ENCODE assay signal across 28 cellular contexts in genomic region chr7:49089717-49090116, GRCh38.
A peak's percentile ranks its signal among the peaks of the same experiment; 100 is the strongest.
DNase-seq lines count a peak whose midpoint lies in the region; ATAC-seq, FAIRE-seq and TF ChIP-seq lines count a peak whose summit lies in the region.
"Had no signal": no experiment of that assay in that cellular context is flagged by ENCODE, and none has a peak within 500 bp of the region (broad histone marks: within the 10 kb centered on the region; RNA-seq: fewer than 3 reads in every experiment).

No MANE protein-coding gene starts in this region.

- no peaks in the 10 kb centered on the region for H3K79me1 ChIP-seq in H9 (ENCODE audit: insufficient read depth, low read depth, low read length, poor library complexity, severe bottlenecking)

- no peak overlapping the region for H2BK120ac ChIP-seq in H9 (ENCODE audit: low read depth, low read length, poor library complexity, severe bottlenecking)

- H3K9ac ChIP-seq in H9 (ENCODE audit: extremely low read depth, insufficient read length, low read length) (no peak overlapping the region), keratinocyte (ENCODE audit: control insufficient read depth, extremely low read depth, insufficient read depth, low read length) (no peak overlapping the region)

- H3K4me3 ChIP-seq in keratinocyte (ENCODE audit: control insufficient read depth in 2 of 3, extremely low read depth in 1 of 3, insufficient read depth in 2 of 3, low read depth in 1 of 3, low read length in 3 of 3) (no peak overlapping the region), body of pancreas (no peak overlapping the region)
- H3K4me3 ChIP-seq: A549, K562, PC-9, SJCRH30 had no signal

- H3K4ac ChIP-seq in H9 (ENCODE audit: low read depth, low read length): no peak overlapping the region

- H3K9me3 ChIP-seq in H9 (ENCODE audit: control insufficient read depth, low read depth, low read length) (no peaks in the 10 kb centered on the region), keratinocyte (ENCODE audit: control insufficient read depth, low read depth, low read length) (no peaks in the 10 kb centered on the region), body of pancreas (no peaks in the 10 kb centered on the region)
- H3K9me3 ChIP-seq: A549, SJCRH30 had no signal

- no peak for FAIRE-seq in keratinocyte (lab: Jason Lieb, UNC)
- FAIRE-seq: A549, GM19239, K562 had no signal

- no peak overlapping the region for H3K14ac ChIP-seq in H9 (ENCODE audit: insufficient read depth, low read length)

- H4K91ac ChIP-seq in H9 (ENCODE audit: insufficient read length, low read depth, low read length): no peak overlapping the region

- CTCF ChIA-PET in WTC11 (lab: Charles Lee): interaction anchor here (0.7 kb wide), 1 partner anchor 10 kb away, joined by 5 read pairs; no protein-coding TSS in a partner anchor

- peak; percentile 96 for ATAC-seq in WTC11
- ATAC-seq in body of pancreas: no peak
- ATAC-seq: A549, K562, Right ventricle myocardium inferior, SK-N-SH treated with all-trans-retinoic acid at 6 μM for 48 hours had no signal

- H3T11ph ChIP-seq in H9 (ENCODE audit: low read length): no peak overlapping the region

- H2AFZ ChIP-seq in H9 (ENCODE audit: low read length) (no peak overlapping the region), keratinocyte (ENCODE audit: control insufficient read depth, low read length) (peak overlapping the region; percentile 37)
- H2AFZ ChIP-seq: PC-9 had no signal

- dilution Hi-C loops in keratinocyte (cut with MboI; ENCODE audit: extremely low pct_ligation_motif_present, low sequenced_read_pairs): no loop called here

- in situ Hi-C loops in G401 (cut with HindIII; ENCODE audit: low sequenced_read_pairs): no loop called here

- no peaks in the 10 kb centered on the region for H3K9me3 Mint-ChIP-seq in H9
- no peaks in the 10 kb centered on the region for H3K9me3 Mint-ChIP-seq in WTC11

- H3K4me2 ChIP-seq in H9 (ENCODE audit: insufficient read depth, insufficient read length, low read length): peak overlapping the region; percentile 43
- H3K4me2 ChIP-seq in keratinocyte (ENCODE audit: control insufficient read depth, extremely low read depth, insufficient read depth, low read depth, low read length): no peak overlapping the region
- H3K4me2 ChIP-seq: A549, PC-9 had no signal

- TF ChIP-seq POLR2A in body of pancreas (IDR thresholded peaks at IDR 0.05): no peak

- no peak overlapping the region for H3K56ac ChIP-seq in H9 (ENCODE audit: insufficient read length, low read depth, low read length)

- H2BK15ac ChIP-seq in H9 (ENCODE audit: low read depth, low read length): no peak overlapping the region

- no peak overlapping the region for H2BK5ac ChIP-seq in H9 (ENCODE audit: insufficient read length, low read length)

- intact Hi-C loops in body of pancreas (cut with DNase I): no loop called here

- H3K9me1 ChIP-seq in keratinocyte (ENCODE audit: control insufficient read depth, extremely low read depth, insufficient read depth, low read length): no peaks in the 10 kb centered on the region

- no peak overlapping the region; a peak in 1 of 5 replicates for H3K4me3 Mint-ChIP-seq in H9
- peak overlapping the region; percentile 21; the same call in 1 of the 2 replicates for H3K4me3 Mint-ChIP-seq in WTC11
- H3K4me3 Mint-ChIP-seq: CD4-positive, alpha-beta memory T cell had no signal

- H3K27ac ChIP-seq in H9 (ENCODE audit: insufficient read length, low read depth, low read length) (peak overlapping the region; percentile 85), keratinocyte (ENCODE audit: control insufficient read depth, insufficient read depth, low read length) (no peak overlapping the region), body of pancreas (no peak overlapping the region)
- H3K27ac ChIP-seq: A549, PC-9, SJCRH30 had no signal

- H3K18ac ChIP-seq in H9 (ENCODE audit: insufficient read length, low read depth, low read length): no peak overlapping the region

- H3K27me3 ChIP-seq in H9 (ENCODE audit: insufficient read depth, low read length): no peaks in the 10 kb centered on the region
- no peaks in the 10 kb centered on the region for H3K27me3 ChIP-seq in keratinocyte (ENCODE audit: control insufficient read depth, extremely low read depth, insufficient read depth, low read length)
- H3K27me3 ChIP-seq in body of pancreas: no peaks in the 10 kb centered on the region

- H2BK20ac ChIP-seq in H9 (ENCODE audit: low read depth, low read length, poor library complexity, severe bottlenecking): no peak overlapping the region

- no peak overlapping the region for H2AK5ac ChIP-seq in H9 (ENCODE audit: insufficient read length, low read length)

- H3K36me3 ChIP-seq in keratinocyte (ENCODE audit: control insufficient read depth in 2 of 2, extremely low read depth in 1 of 2, insufficient read depth in 2 of 2, low read length in 2 of 2) (no peaks in the 10 kb centered on the region), body of pancreas (replicated peaks in 1 of 2; ENCODE audit: insufficient read depth in 1 of 2, low read depth in 2 of 2) (no peaks in the 10 kb centered on the region)
- H3K36me3 ChIP-seq: SJCRH30 had no signal

- H3K23ac ChIP-seq in H9 (ENCODE audit: insufficient read length, low read depth, low read length): no peak overlapping the region

- POLR2A ChIA-PET in WTC11 (lab: Charles Lee): no interaction called here

- DNase-seq in H9: no peak
- DNase-seq in WTC11 (ENCODE audit: low spot score): no peak
- DNase-seq in keratinocyte (ENCODE audit: low read depth, low spot score): no peak
- no peak for DNase-seq in NCI-H2196 treated with DMSO at 0.1 percent for 48 hours (lab: John Stamatoyannopoulos, UW; ENCODE audit: unreplicated experiment)
- DNase-seq in body of pancreas: no peak
- DNase-seq in G401 (ENCODE audit: low spot score): no peak
- DNase-seq in NCI-H1048 (lab: John Stamatoyannopoulos, UW): no peak
- DNase-seq: C1 segment of cervical spinal cord; CD4-positive, alpha-beta memory T cell; COR-L47; DMS79; EL; HCEC 1CT; MV-4-11; NCI-H1105 treated with DMSO at 0.1 percent for 48 hours; NCI-H146; NCI-H1930; NCI-H2107; NCI-H446; NCI-H524 treated with DMSO at 0.1 percent for 48 hours; NCI-H774; PC-9; SJCRH30 had no signal

- no peak overlapping the region for H4K5ac ChIP-seq in H9 (ENCODE audit: insufficient read length, low read depth, low read length)

- H3K36me3 Mint-ChIP-seq in H9 (ENCODE audit: insufficient read depth in 1 of 3, low read depth in 3 of 3) (no peaks in the 10 kb centered on the region), WTC11 (no peaks in the 10 kb centered on the region)
- H3K36me3 Mint-ChIP-seq: CD4-positive, alpha-beta memory T cell had no signal

- H4K20me1 ChIP-seq in H9 (ENCODE audit: control insufficient read depth, insufficient read depth, insufficient read length) (no peaks in the 10 kb centered on the region), keratinocyte (ENCODE audit: control insufficient read depth, extremely low read depth, insufficient read depth, low read length) (no peaks in the 10 kb centered on the region)

- H3K27ac Mint-ChIP-seq in H9 (peak overlapping the region; percentile 92 to 96 (median 96)), WTC11 (peak overlapping the region; percentile 97)
- H3K27ac Mint-ChIP-seq: CD4-positive, alpha-beta memory T cell had no signal

- H3K23me2 ChIP-seq in H9 (ENCODE audit: insufficient read length, low read depth, low read length, poor library complexity, severe bottlenecking): no peaks in the 10 kb centered on the region

- H3K4me1 Mint-ChIP-seq in H9: peaks cover 23 to 34% of the 10 kb centered on the region in 2 experiments
- peaks cover 46% of the 10 kb centered on the region for H3K4me1 Mint-ChIP-seq in WTC11
- H3K4me1 Mint-ChIP-seq: CD4-positive, alpha-beta memory T cell had no signal

- no CpG with 5 or more reads among the region's 2 CpGs for WGBS in H9 (ENCODE audit: extremely low coverage, insufficient read length, low lambda C conversion rate)
- 48 to 53% methylated on average over 2 of the region's 2 CpGs for WGBS in body of pancreas, 2 donors

- H3K79me2 ChIP-seq in H9 (ENCODE audit: insufficient read depth, low read length) (no peaks in the 10 kb centered on the region), keratinocyte (ENCODE audit: control insufficient read depth, insufficient read depth, low read length) (no peaks in the 10 kb centered on the region)

- H3K4me1 ChIP-seq in H9 (ENCODE audit: insufficient read depth, low read length) (no peaks in the 10 kb centered on the region; the same call in 1 of the 2 replicates), keratinocyte (ENCODE audit: control insufficient read depth, extremely low read depth, insufficient read depth, low read length) (no peaks in the 10 kb centered on the region), body of pancreas (no peaks in the 10 kb centered on the region)
- H3K4me1 ChIP-seq: A549, SJCRH30 had no signal

- H3K27me3 Mint-ChIP-seq in H9 (ENCODE audit: low read depth) (no peaks in the 10 kb centered on the region), WTC11 (ENCODE audit: low read depth) (no peaks in the 10 kb centered on the region)
- H3K27me3 Mint-ChIP-seq: CD4-positive, alpha-beta memory T cell had no signal

- H4K8ac ChIP-seq in H9 (replicated peaks; ENCODE audit: insufficient read length, low read depth, low read length): no peak overlapping the region

- no peak overlapping the region for H2BK12ac ChIP-seq in H9 (ENCODE audit: insufficient read length, low read depth, low read length)

- TF ChIP-seq CTCF in H9 (conservative IDR thresholded peaks at IDR 0.05): no peak
- no peak for TF ChIP-seq CTCF in WTC11 (IDR thresholded peaks at IDR 0.05)
- no peak for TF ChIP-seq CTCF in keratinocyte (optimal IDR thresholded peaks at IDR 0.05 in 1 of 3, IDR thresholded peaks at IDR 0.05 in 1 of 3, conservative IDR thresholded peaks at IDR 0.05 in 1 of 3; ENCODE audit: extremely low read depth in 1 of 3, insufficient read depth in 2 of 3, low read length in 3 of 3)
- no peak for TF ChIP-seq CTCF in body of pancreas (IDR thresholded peaks at IDR 0.05)

TF ChIP-seq in WTC11, 78 proteins besides CTCF, POLR2A, EP300 and RAD21 (continues in another document):
- TF ChIP-seq SP1 (CRISPR knock-in tag; conservative IDR thresholded peaks at IDR 0.05) (no peak), JUN (CRISPR knock-in tag; IDR thresholded peaks at IDR 0.05) (no peak), PRRX2 (CRISPR knock-in tag; IDR thresholded peaks at IDR 0.05) (no peak), ZNF232 (CRISPR knock-in tag; IDR thresholded peaks at IDR 0.05) (no peak), TEAD1 (CRISPR knock-in tag; IDR thresholded peaks at IDR 0.05) (peak; percentile 37; the same call in 1 of the 2 replicates), ZNF138 (CRISPR knock-in tag; conservative IDR thresholded peaks at IDR 0.05) (no peak), SMAD4 (CRISPR knock-in tag; IDR thresholded peaks at IDR 0.05) (no peak)
- TF ChIP-seq, protein P1, sequence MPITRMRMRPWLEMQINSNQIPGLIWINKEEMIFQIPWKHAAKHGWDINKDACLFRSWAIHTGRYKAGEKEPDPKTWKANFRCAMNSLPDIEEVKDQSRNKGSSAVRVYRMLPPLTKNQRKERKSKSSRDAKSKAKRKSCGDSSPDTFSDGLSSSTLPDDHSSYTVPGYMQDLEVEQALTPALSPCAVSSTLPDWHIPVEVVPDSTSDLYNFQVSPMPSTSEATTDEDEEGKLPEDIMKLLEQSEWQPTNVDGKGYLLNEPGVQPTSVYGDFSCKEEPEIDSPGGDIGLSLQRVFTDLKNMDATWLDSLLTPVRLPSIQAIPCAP (CRISPR knock-in tag; IDR thresholded peaks at IDR 0.05): no peak
